ENCODE assay signal across 2 cellular contexts in genomic region chr1:27127419-27127818, GRCh38.
A peak's percentile ranks its signal among the peaks of the same experiment; 100 is the strongest.
TF ChIP-seq lines count a peak whose summit lies in the region.

No MANE protein-coding gene starts in this region.

TF ChIP-seq in HepG2, 621 proteins besides CTCF, POLR2A, EP300 and RAD21:
- TF ChIP-seq UBTF (CRISPR knock-in tag; IDR thresholded peaks at IDR 0.05), result no peak
- TF ChIP-seq ZNF574 (CRISPR knock-in tag; IDR thresholded peaks at IDR 0.05), result peak; percentile 48; the same call in 1 of the 2 replicates

TF ChIP-seq in WTC11, 78 proteins besides CTCF, POLR2A, EP300 and RAD21 (continued from another document):
- TF ChIP-seq ELF4 (CRISPR knock-in tag; IDR thresholded peaks at IDR 0.05; ENCODE audit: low read depth) (no peak), SMAD4 (CRISPR knock-in tag; IDR thresholded peaks at IDR 0.05) (no peak), TP53 (CRISPR knock-in tag; IDR thresholded peaks at IDR 0.05) (no peak), ATF1 (CRISPR knock-in tag; IDR thresholded peaks at IDR 0.05) (no peak), ESRRA (CRISPR knock-in tag; IDR thresholded peaks at IDR 0.05; ENCODE audit: borderline replicate concordance) (no peak), ZNF425 (CRISPR knock-in tag; conservative IDR thresholded peaks at IDR 0.05) (no peak), NR2C2 (CRISPR knock-in tag; IDR thresholded peaks at IDR 0.05) (no peak), NFYB (CRISPR knock-in tag; conservative IDR thresholded peaks at IDR 0.05; ENCODE audit: low read depth) (no peak)
TF ChIP-seq in WTC11: peak in this region for 0.
